In genomic region chr5:14364576-14365472, GRCh38 we compare ENCODE assay signal across 8 cellular contexts.
DNase-seq lines count a peak whose midpoint lies in the region; ATAC-seq and TF ChIP-seq lines count a peak whose summit lies in the region.

No MANE protein-coding gene starts in this region.

- peaks cover 35% of the 10 kb centered on the region for H3K79me1 ChIP-seq in mesenchymal stem cell (replicated peaks; ENCODE audit: low read length, poor library complexity, severe bottlenecking)

- H3K27ac ChIP-seq in heart left ventricle (no peak overlapping the region), Panc1 (ENCODE audit: low read length) (no peak overlapping the region), esophagus muscularis mucosa (replicated peaks in 1 of 4) (no peak overlapping the region), mesenchymal stem cell (ENCODE audit: low read length, poor library complexity, severe bottlenecking) (no peak overlapping the region), ascending aorta (no peak overlapping the region)

- POLR2A ChIA-PET in Panc1 (lab: Charles Lee): no interaction called here

- H3K9me3 ChIP-seq in heart left ventricle (peaks cover 0 to 4% (median 0%) of the 10 kb centered on the region in 12 donors), Panc1 (ENCODE audit: control insufficient read depth, insufficient read depth, low read depth, low read length) (no peaks in the 10 kb centered on the region), esophagus muscularis mucosa (no peaks in the 10 kb centered on the region), mesenchymal stem cell (ENCODE audit: control insufficient read depth, low read length) (no peaks in the 10 kb centered on the region), ascending aorta (no peaks in the 10 kb centered on the region)

- TF ChIP-seq POLR2A in heart left ventricle (IDR thresholded peaks at IDR 0.05) (no peak), esophagus muscularis mucosa (IDR thresholded peaks at IDR 0.05; ENCODE audit: low read depth) (no peak)

- DNase-seq in heart left ventricle (no peak), Right ventricle myocardium inferior (ENCODE audit: missing footprints) (no peak), Panc1 (ENCODE audit: low read depth, low spot score) (no peak), esophagus muscularis mucosa (ENCODE audit: extremely low spot score) (peak; percentile 57), AG08396 (ENCODE audit: low spot score) (no peak), mesenchymal stem cell (no peak), ascending aorta (ENCODE audit: low spot score in 2 of 2) (no peak)
- peak; percentile 23 for DNase-seq in stimulated activated naive CD8-positive, alpha-beta T cell treated with anti-CD3 and anti-CD28 coated beads, Interleukin-15, Interleukin-2, amounts not matched to agents 100 U/mL and 50 U/mL, for 24 hours

- no peak overlapping the region for H2BK120ac ChIP-seq in mesenchymal stem cell (ENCODE audit: low read depth, low read length)

- no TSS peak for BruUV-seq in Panc1 (replicated peaks; lab: Mats Ljungman, UMichigan)

- intact Hi-C loops in heart left ventricle (cut with DNase I): loop anchor here in 6 of 10 donors (2.0 to 10.0 kb wide), 4 partner anchors 370 to 380 kb away; no protein-coding TSS in a partner anchor
- intact Hi-C loops in Right ventricle myocardium inferior (cut with DNase I): no loop called here
- intact Hi-C loops in Panc1 (cut with micrococcal nuclease; ENCODE audit: unreplicated experiment): no loop called here
- intact Hi-C loops in esophagus muscularis mucosa (cut with DNase I): no loop called here
- intact Hi-C loops in ascending aorta (cut with DNase I): no loop called here

- no peak overlapping the region for H3K18ac ChIP-seq in mesenchymal stem cell (ENCODE audit: low read depth in 1 of 2, low read length in 2 of 2)

- no peak overlapping the region for H3K4ac ChIP-seq in mesenchymal stem cell (ENCODE audit: low read depth in 1 of 2, low read length in 2 of 2)

- peak in 2 of 4 donors; percentile 6 to 18 for ATAC-seq in heart left ventricle
- ATAC-seq in Right ventricle myocardium inferior: no peak
- peak; percentile 39; the same call in 1 of the 2 replicates for ATAC-seq in Panc1
- ATAC-seq in stimulated activated naive CD8-positive, alpha-beta T cell treated with anti-CD3 and anti-CD28 coated beads, Interleukin-15, Interleukin-2, amounts not matched to agents 100 U/mL and 50 U/mL, for 24 hours: no peak

- H3K4me3 ChIP-seq in heart left ventricle: no peak overlapping the region
- no peak overlapping the region for H3K4me3 ChIP-seq in Panc1 (ENCODE audit: low read depth in 2 of 2, low read length in 2 of 2)
- H3K4me3 ChIP-seq in esophagus muscularis mucosa: no peak overlapping the region
- H3K4me3 ChIP-seq in mesenchymal stem cell (ENCODE audit: insufficient read depth in 1 of 2, low read depth in 1 of 2, low read length in 2 of 2): no peak overlapping the region
- no peak overlapping the region for H3K4me3 ChIP-seq in ascending aorta

- H3K36me3 ChIP-seq in heart left ventricle: peaks cover 3 to 100% (median 92%) of the 10 kb centered on the region in 9 donors
- H3K36me3 ChIP-seq in Panc1 (ENCODE audit: control insufficient read depth, insufficient read depth, low read length): peaks cover 73% of the 10 kb centered on the region
- H3K36me3 ChIP-seq in esophagus muscularis mucosa: peaks cover 57 to 97% (median 93%) of the 10 kb centered on the region in 4 donors
- H3K36me3 ChIP-seq in mesenchymal stem cell (ENCODE audit: control insufficient read depth in 1 of 2, insufficient read depth in 2 of 2, low read depth in 1 of 2, low read length in 2 of 2): peaks cover 65 to 96% of the 10 kb centered on the region in 2 experiments
- H3K36me3 ChIP-seq in ascending aorta: peaks cover 84 to 86% of the 10 kb centered on the region in 2 donors

- 82 to 86% (median 83%) methylated on average over 12 of the region's 12 CpGs for WGBS in heart left ventricle, 4 donors
- 85% methylated on average over 12 of the region's 12 CpGs for WGBS in esophagus muscularis mucosa
- WGBS in mesenchymal stem cell: 89% methylated on average over 12 of the region's 12 CpGs

- H3K9ac ChIP-seq in mesenchymal stem cell (ENCODE audit: low read length): no peak overlapping the region

- no peak overlapping the region for H3K14ac ChIP-seq in mesenchymal stem cell (ENCODE audit: low read length in 2 of 2)

- no peak overlapping the region for H2AK5ac ChIP-seq in mesenchymal stem cell (ENCODE audit: low read length, severe bottlenecking)

- CTCF ChIA-PET in Panc1 (lab: Charles Lee): no interaction called here

- H3K4me1 ChIP-seq in heart left ventricle (peaks cover 0 to 13% (median 2%) of the 10 kb centered on the region in 12 donors), Panc1 (ENCODE audit: control insufficient read depth, insufficient read depth, low read length) (no peaks in the 10 kb centered on the region), esophagus muscularis mucosa (peaks cover 0 to 4% (median 0%) of the 10 kb centered on the region in 4 donors), mesenchymal stem cell (ENCODE audit: control insufficient read depth, insufficient read depth, low read depth, low read length) (peaks cover 4% of the 10 kb centered on the region), ascending aorta (no peaks in the 10 kb centered on the region)

- no peak overlapping the region for H2AFZ ChIP-seq in mesenchymal stem cell (ENCODE audit: low read depth, low read length)

- no peak overlapping the region for H4K8ac ChIP-seq in mesenchymal stem cell (ENCODE audit: low read length)

- H2BK15ac ChIP-seq in mesenchymal stem cell (ENCODE audit: low read depth, poor library complexity, severe bottlenecking): no peak overlapping the region

- no peak overlapping the region for H3K4me2 ChIP-seq in mesenchymal stem cell (ENCODE audit: low read length, poor library complexity, severe bottlenecking)

- no peak overlapping the region for H4K91ac ChIP-seq in mesenchymal stem cell (ENCODE audit: low read length)

- H3K23ac ChIP-seq in mesenchymal stem cell (ENCODE audit: low read length in 2 of 2): no peak overlapping the region

- no peak overlapping the region for H2BK12ac ChIP-seq in mesenchymal stem cell (ENCODE audit: low read length in 2 of 2)

- no peak overlapping the region for H2BK5ac ChIP-seq in mesenchymal stem cell (ENCODE audit: low read depth, low read length, poor library complexity, severe bottlenecking)

- peak in 11 of 12 donors; percentile 12 to 60 (median 36) for TF ChIP-seq CTCF in heart left ventricle (IDR thresholded peaks at IDR 0.05)
- peak; percentile 87 for TF ChIP-seq CTCF in Panc1 (IDR thresholded peaks at IDR 0.05)
- TF ChIP-seq CTCF in esophagus muscularis mucosa (IDR thresholded peaks at IDR 0.05): peak in 2 of 3 experiments; percentile 35 to 52
- no peak for TF ChIP-seq CTCF in ascending aorta (IDR thresholded peaks at IDR 0.05)

- no peak for TF ChIP-seq EP300 in esophagus muscularis mucosa (IDR thresholded peaks at IDR 0.05)

- in situ Hi-C loops in Panc1 (cut with HindIII; ENCODE audit: low pct_unique_long_range_greater_than_20kb, low sequenced_read_pairs): no loop called here

- H3K27me3 ChIP-seq in heart left ventricle: no peaks in the 10 kb centered on the region
- no peaks in the 10 kb centered on the region for H3K27me3 ChIP-seq in Panc1 (ENCODE audit: control insufficient read depth, insufficient read depth, low read length)
- no peaks in the 10 kb centered on the region for H3K27me3 ChIP-seq in esophagus muscularis mucosa
- H3K27me3 ChIP-seq in mesenchymal stem cell (ENCODE audit: control insufficient read depth in 1 of 2, insufficient read depth in 1 of 2, low read length in 2 of 2): no peaks in the 10 kb centered on the region
- no peaks in the 10 kb centered on the region for H3K27me3 ChIP-seq in ascending aorta

Comparison
In these comparisons a context has a peak if more than half of its experiments do, and no peak if none do; other contexts are left out.
1. intact Hi-C loops: an anchor here in heart left ventricle (2.0 to 10.0 kb wide); none called in Right ventricle myocardium inferior, Panc1, esophagus muscularis mucosa and ascending aorta.
2. DNase-seq: peak in esophagus muscularis mucosa (single experiment) and stimulated activated naive CD8-positive, alpha-beta T cell treated with anti-CD3 and anti-CD28 coated beads, Interleukin-15, Interleukin-2, amounts not matched to agents 100 U/mL and 50 U/mL, for 24 hours (single experiment); none in heart left ventricle (0 of 5), Right ventricle myocardium inferior (single experiment), Panc1 (single experiment), AG08396 (single experiment), mesenchymal stem cell (single experiment) and ascending aorta (0 of 2).
3. CTCF ChIP-seq: peak in heart left ventricle (11 of 12), Panc1 (single experiment) and esophagus muscularis mucosa (2 of 3); none in ascending aorta (0 of 3).